Comparison of ENCODE assay signal across 23 cellular contexts in genomic region chr20:23632711-23633573, GRCh38. TPM values are rescaled to one million over a fixed set of nuclear protein-coding genes. Genes with fewer than 3 reads are reported as not detected.
"Had no signal": no experiment of that assay in that cellular context is flagged by ENCODE, and none has a peak within 500 bp of the region (broad histone marks: within the 10 kb centered on the region; RNA-seq: fewer than 3 reads in every experiment).

No MANE protein-coding gene starts in this region.

- H3K27me3 ChIP-seq: ascending aorta, breast epithelium, foreskin keratinocyte, tibial nerve had no signal

- H3K9ac ChIP-seq: parathyroid adenoma had no signal

- ATAC-seq: foreskin keratinocyte; mucosa of descending colon; naive thymus-derived CD4-positive, alpha-beta T cell; stimulated activated naive CD8-positive, alpha-beta T cell treated with anti-CD3 and anti-CD28 coated beads, Interleukin-15, Interleukin-2, amounts not matched to agents 100 U/mL and 50 U/mL, for 24 hours had no signal

- H3K9me3 Mint-ChIP-seq: naive thymus-derived CD4-positive, alpha-beta T cell had no signal

- H3K36me3 ChIP-seq: breast epithelium had no signal

- H3K4me3 Mint-ChIP-seq: immature natural killer cell; naive thymus-derived CD4-positive, alpha-beta T cell had no signal

- H3K4me3 ChIP-seq: ascending aorta, breast epithelium, mucosa of descending colon, tibial nerve had no signal

- H3K9me3 ChIP-seq: ascending aorta, breast epithelium, mucosa of descending colon, tibial nerve had no signal

- H3K27ac Mint-ChIP-seq: immature natural killer cell; naive thymus-derived CD4-positive, alpha-beta T cell had no signal

- DNase-seq: activated CD4-positive, alpha-beta T cell treated with anti-CD3 and anti-CD28 coated beads, Interleukin-2, amount 50 U/mL, for 1 hour; activated CD8-positive, alpha-beta memory T cell treated with anti-CD3 and anti-CD28 coated beads, Interleukin-2, amount 50 U/mL, for 4 hours; activated effector memory CD4-positive, alpha-beta T cell treated with Interleukin-2 at 50 U/mL for 16 hours; activated naive CD4-positive, alpha-beta T cell treated with anti-CD3 and anti-CD28 coated beads, Interleukin-2, amount 50 U/mL, for 16 hours; activated T-cell treated with anti-CD3 and anti-CD28 coated beads, Interleukin-2, amount 50 U/mL, for 48 hours; effector memory CD4-positive, alpha-beta T cell; foreskin keratinocyte; immature natural killer cell; kidney glomerular epithelial cell; mesenchymal stem cell; mucosa of descending colon; naive thymus-derived CD4-positive, alpha-beta T cell; stimulated activated CD4-positive, alpha-beta T cell treated with anti-CD3 and anti-CD28 coated beads, Interleukin-2, amount 100 ng/mL, for 24 hours; stimulated activated naive CD8-positive, alpha-beta T cell treated with anti-CD3 and anti-CD28 coated beads, Interleukin-15, Interleukin-2, amounts not matched to agents 100 U/mL and 50 U/mL, for 24 hours; T-helper 1 cell; T1000 had no signal

- H3K27ac ChIP-seq: foreskin keratinocyte, parathyroid adenoma had no signal

RNA-seq across cellular contexts. Expression of gene CST9, which starts 27.2 kb away (rescaled TPM):
- total RNA-seq: ascending aorta; cerebellum; fibroblast of lung; foreskin keratinocyte; liver; mucosa of descending colon; naive thymus-derived CD4-positive, alpha-beta T cell had no signal
- polyA plus RNA-seq: fibroblast of lung; foreskin keratinocyte; immature natural killer cell; liver; naive thymus-derived CD4-positive, alpha-beta T cell had no signal

RNA-seq across cellular contexts. Expression of gene CST4, which starts 55.9 kb away (rescaled TPM):
- total RNA-seq: ascending aorta; breast epithelium; cerebellum; foreskin keratinocyte; liver; mucosa of descending colon; naive thymus-derived CD4-positive, alpha-beta T cell; tibial nerve had no signal
- polyA plus RNA-seq: foreskin keratinocyte; immature natural killer cell; liver; naive thymus-derived CD4-positive, alpha-beta T cell had no signal
